In genomic region chrX:36930491-36930890, GRCh38 we compare ENCODE assay signal across 35 cellular contexts.
A peak's percentile ranks its signal among the peaks of the same experiment; 100 is the strongest.
DNase-seq lines count a peak whose midpoint lies in the region; ATAC-seq, FAIRE-seq and TF ChIP-seq lines count a peak whose summit lies in the region.
"Had no signal": no experiment of that assay in that cellular context is flagged by ENCODE, and none has a peak within 500 bp of the region (broad histone marks: within the 10 kb centered on the region; RNA-seq: fewer than 3 reads in every experiment).

No MANE protein-coding gene starts in this region.

- H3K27ac ChIP-seq in astrocyte (ENCODE audit: low read depth, low read length), result no peak overlapping the region
- H3K27ac ChIP-seq in SJCRH30, result no peak overlapping the region
- H3K27ac ChIP-seq in right cardiac atrium (ENCODE audit: low read length), result no peak overlapping the region
- H3K27ac ChIP-seq: 22Rv1; A549; BLaER1; BLaER1 treated with 17β-estradiol and CSF1 and Interleukin-3, amounts not matched to agents 10 nM and 100 nM; C4-2B had no signal

- in situ Hi-C loops in HAP-1 (cut with MboI; ENCODE audit: low sequenced_read_pairs), result no loop called here

- H3K36me3 ChIP-seq in HAP-1 (replicated peaks), result no peaks in the 10 kb centered on the region
- no peaks in the 10 kb centered on the region for H3K36me3 ChIP-seq in astrocyte (ENCODE audit: insufficient read depth, low read length)
- no peaks in the 10 kb centered on the region for H3K36me3 ChIP-seq in SJCRH30
- H3K36me3 ChIP-seq: BE2C; BLaER1; BLaER1 treated with 17β-estradiol and CSF1 and Interleukin-3, amounts not matched to agents 10 nM and 100 nM had no signal

- H3K4me1 Mint-ChIP-seq in astrocyte (ENCODE audit: low read depth, unreplicated experiment), result no peaks in the 10 kb centered on the region
- H3K4me1 Mint-ChIP-seq: B cell; CD14-positive monocyte; CD4-positive, alpha-beta memory T cell; CD4-positive, CD25-positive, alpha-beta regulatory T cell; CD8-positive, alpha-beta memory T cell had no signal

- no peak overlapping the region for H2AFZ ChIP-seq in astrocyte (ENCODE audit: low read depth, low read length)

- H3K9me3 ChIP-seq in HAP-1 (peaks cover 18% of the 10 kb centered on the region), astrocyte (ENCODE audit: insufficient read depth, low read depth, low read length) (no peaks in the 10 kb centered on the region), SJCRH30 (replicated peaks) (no peaks in the 10 kb centered on the region), right cardiac atrium (ENCODE audit: control insufficient read depth, low read length) (no peaks in the 10 kb centered on the region)
- H3K9me3 ChIP-seq: A549, BE2C, Caco-2 had no signal

- no peak overlapping the region for H3K4me3 Mint-ChIP-seq in astrocyte (ENCODE audit: unreplicated experiment)
- H3K4me3 Mint-ChIP-seq: B cell; CD14-positive monocyte; CD4-positive, alpha-beta memory T cell; CD4-positive, alpha-beta T cell; CD4-positive, CD25-positive, alpha-beta regulatory T cell; CD8-positive, alpha-beta memory T cell; CD8-positive, alpha-beta T cell had no signal

- H3K4me1 ChIP-seq in HAP-1 (no peaks in the 10 kb centered on the region; the same call in 1 of the 2 replicates), astrocyte (ENCODE audit: insufficient read depth, low read length) (no peaks in the 10 kb centered on the region), SJCRH30 (no peaks in the 10 kb centered on the region), right cardiac atrium (ENCODE audit: control insufficient read depth, insufficient read depth, low read length) (no peaks in the 10 kb centered on the region)
- H3K4me1 ChIP-seq: A549, BE2C, BLaER1, Caco-2 had no signal

- no peak for ATAC-seq in HG03565 (IDR thresholded peaks at IDR 0.05; ENCODE audit: unreplicated experiment)
- ATAC-seq in right cardiac atrium, result no peak
- ATAC-seq: A549; CD8-positive, alpha-beta T cell had no signal

- FAIRE-seq in GM18507 (lab: Jason Lieb, UNC) (peak; percentile 46), astrocyte (lab: Jason Lieb, UNC) (peak; percentile 68)
- FAIRE-seq: A204.1, A549, D721Med had no signal

- H3K4me3 ChIP-seq in HAP-1 (no peak overlapping the region), astrocyte (ENCODE audit: insufficient read depth, low read depth, low read length) (no peak overlapping the region), SJCRH30 (no peak overlapping the region), right cardiac atrium (ENCODE audit: low read length) (no peak overlapping the region)
- H3K4me3 ChIP-seq: A549; BLaER1; BLaER1 treated with 17β-estradiol and CSF1 and Interleukin-3, amounts not matched to agents 10 nM and 100 nM had no signal

- no peaks in the 10 kb centered on the region for H3K36me3 Mint-ChIP-seq in astrocyte (ENCODE audit: low read depth, unreplicated experiment)
- H3K36me3 Mint-ChIP-seq: CD14-positive monocyte; CD4-positive, alpha-beta memory T cell; CD4-positive, CD25-positive, alpha-beta regulatory T cell; CD8-positive, alpha-beta memory T cell; CD8-positive, alpha-beta T cell had no signal

- no peaks in the 10 kb centered on the region for H3K27me3 Mint-ChIP-seq in astrocyte (ENCODE audit: low read depth, unreplicated experiment)
- H3K27me3 Mint-ChIP-seq: B cell; CD4-positive, alpha-beta memory T cell; CD4-positive, alpha-beta T cell; CD4-positive, CD25-positive, alpha-beta regulatory T cell had no signal

- WGBS in right cardiac atrium, result 25% methylated on average over 1 of the region's 1 CpG

- no peak overlapping the region for H3K27ac Mint-ChIP-seq in astrocyte (ENCODE audit: unreplicated experiment)
- H3K27ac Mint-ChIP-seq: B cell; CD4-positive, alpha-beta memory T cell; CD4-positive, alpha-beta T cell; CD4-positive, CD25-positive, alpha-beta regulatory T cell; CD8-positive, alpha-beta memory T cell; CD8-positive, alpha-beta T cell had no signal

- no peaks in the 10 kb centered on the region for H3K27me3 ChIP-seq in HAP-1 (ENCODE audit: low read depth)
- no peaks in the 10 kb centered on the region for H3K27me3 ChIP-seq in astrocyte (ENCODE audit: insufficient read depth, low read length)
- H3K27me3 ChIP-seq in SJCRH30, result no peaks in the 10 kb centered on the region
- H3K27me3 ChIP-seq in right cardiac atrium (ENCODE audit: control insufficient read depth, insufficient read depth), result no peaks in the 10 kb centered on the region
- H3K27me3 ChIP-seq: BE2C had no signal

- intact Hi-C loops in right cardiac atrium (cut with DNase I), result no loop called here

- H3K9me3 Mint-ChIP-seq in astrocyte (ENCODE audit: unreplicated experiment), result peaks cover 2% of the 10 kb centered on the region
- H3K9me3 Mint-ChIP-seq: CD4-positive, alpha-beta T cell had no signal

- DNase-seq in GM18507 (ENCODE audit: extremely low spot score, insufficient read length, low read depth), result no peak
- DNase-seq in HAP-1 (ENCODE audit: low spot score in 2 of 2), result peak; percentile 53 to 84
- no peak for DNase-seq in astrocyte (ENCODE audit: low read depth)
- DNase-seq in SJCRH30, result no peak
- no peak for DNase-seq in right cardiac atrium
- DNase-seq: 8988T; ACHN; AML-193; BE2C; C1 segment of cervical spinal cord; Caco-2; Calu3; CD4-positive, alpha-beta memory T cell; CD4-positive, alpha-beta T cell; CD4-positive, CD25-positive, alpha-beta regulatory T cell; CD8-positive, alpha-beta memory T cell; CD8-positive, alpha-beta T cell; COR-L47; DMS 273 treated with DMSO at 0.1 percent for 48 hours; DMS153; DMS53; DMS79; DMS79 treated with DMSO at 0.1 percent for 48 hours; DND-41; EL had no signal

- TF ChIP-seq CTCF in astrocyte (IDR thresholded peaks at IDR 0.05; ENCODE audit: insufficient read depth, low read depth, low read length), result no peak

- H3K9ac ChIP-seq in astrocyte (ENCODE audit: low read length), result no peak overlapping the region
- H3K9ac ChIP-seq: BLaER1; BLaER1 treated with 17β-estradiol and CSF1 and Interleukin-3, amounts not matched to agents 10 nM and 100 nM had no signal

- no peaks in the 10 kb centered on the region for H3K79me2 ChIP-seq in astrocyte (ENCODE audit: insufficient read depth, low read length)

- no peaks in the 10 kb centered on the region for H4K20me1 ChIP-seq in astrocyte (ENCODE audit: insufficient read depth, low read length)
- H4K20me1 ChIP-seq: BLaER1; BLaER1 treated with 17β-estradiol and CSF1 and Interleukin-3, amounts not matched to agents 10 nM and 100 nM had no signal

- H3K4me2 ChIP-seq in astrocyte (ENCODE audit: low read length), result no peak overlapping the region
- H3K4me2 ChIP-seq: A549; BLaER1; BLaER1 treated with 17β-estradiol and CSF1 and Interleukin-3, amounts not matched to agents 10 nM and 100 nM had no signal

Comparison
In these comparisons a context has a peak if more than half of its experiments do, and no peak if none do; other contexts are left out.
1. DNase-seq: peak in HAP-1 (2 of 2); none in GM18507 (single experiment), astrocyte (single experiment), SJCRH30 (0 of 2) and right cardiac atrium (0 of 3).